3 cellular contexts compared by ENCODE assay signal in genomic region chr5:94967525-94967924, GRCh38.
TF ChIP-seq lines count a peak whose summit lies in the region.

No MANE protein-coding gene starts in this region.

TF ChIP-seq in HepG2, 621 proteins besides CTCF, POLR2A, EP300 and RAD21:
- TF ChIP-seq ZNF30 (CRISPR knock-in tag; IDR thresholded peaks at IDR 0.05) (no peak), RCOR2 (CRISPR knock-in tag; IDR thresholded peaks at IDR 0.05) (no peak), ZNF44 (CRISPR knock-in tag; IDR thresholded peaks at IDR 0.05) (no peak), CEBPB (IDR thresholded peaks at IDR 0.05; ENCODE audit: borderline replicate concordance, low read depth, low read length) (peak; percentile 37; the same call in 1 of the 2 replicates), ZNF33A (CRISPR knock-in tag; IDR thresholded peaks at IDR 0.05; ENCODE audit: borderline replicate concordance) (no peak)
TF ChIP-seq in HepG2: peak in this region for 1.

TF ChIP-seq in IMR-90, 13 proteins besides CTCF, POLR2A, EP300 and RAD21:
- peak; percentile 56; the same call in 1 of the 2 replicates for TF ChIP-seq CEBPB (IDR thresholded peaks at IDR 0.05; ENCODE audit: low read depth, low read length)
- TF ChIP-seq NFE2L2 (IDR thresholded peaks at IDR 0.05; ENCODE audit: low read depth, low read length) = no peak

TF ChIP-seq in HEK293T, 16 proteins besides CTCF, POLR2A, EP300 and RAD21:
- TF ChIP-seq L3MBTL2 (conservative IDR thresholded peaks at IDR 0.05) (no peak), NFRKB (IDR thresholded peaks at IDR 0.05) (no peak), BHLHE40 (IDR thresholded peaks at IDR 0.05; ENCODE audit: borderline replicate concordance) (no peak), SP1 (IDR thresholded peaks at IDR 0.05) (no peak)
TF ChIP-seq in HEK293T: peak in this region for 0.
